23 cellular contexts compared by ENCODE assay signal in genomic region chr7:73872056-73872908, GRCh38. TPM values are rescaled to one million over a fixed set of nuclear protein-coding genes. Genes with fewer than 3 reads are reported as not detected.
"Had no signal": no experiment of that assay in that cellular context is flagged by ENCODE, and none has a peak within 500 bp of the region (broad histone marks: within the 10 kb centered on the region; RNA-seq: fewer than 3 reads in every experiment).

No MANE protein-coding gene starts in this region.

- H3K27me3 ChIP-seq: cardiac muscle cell, esophagus muscularis mucosa, pancreas, transverse colon had no signal

- H3K9me3 ChIP-seq: esophagus muscularis mucosa, pancreas, transverse colon had no signal

- H3K4me3 Mint-ChIP-seq: activated naive CD8-positive, alpha-beta T cell treated with anti-CD3 and anti-CD28 coated beads, Interleukin-2, amount 10 ng/mL, durations not matched to agents 7 days and 5 days; neural crest cell had no signal

- H3K4me3 ChIP-seq: cardiac muscle cell, esophagus muscularis mucosa, pancreas, transverse colon had no signal

- H3K27me3 Mint-ChIP-seq: activated naive CD8-positive, alpha-beta T cell treated with anti-CD3 and anti-CD28 coated beads, Interleukin-2, amount 10 ng/mL, durations not matched to agents 7 days and 5 days had no signal

- H3K27ac ChIP-seq: cardiac muscle cell, pancreas, transverse colon had no signal

- H3K36me3 ChIP-seq: cardiac muscle cell, esophagus muscularis mucosa, pancreas, transverse colon had no signal

- H3K36me3 Mint-ChIP-seq: activated naive CD8-positive, alpha-beta T cell treated with anti-CD3 and anti-CD28 coated beads, Interleukin-2, amount 10 ng/mL, durations not matched to agents 7 days and 5 days had no signal

- H3K4me1 ChIP-seq: pancreas had no signal

- H3K27ac Mint-ChIP-seq: activated naive CD8-positive, alpha-beta T cell treated with anti-CD3 and anti-CD28 coated beads, Interleukin-2, amount 10 ng/mL, durations not matched to agents 7 days and 5 days had no signal

- DNase-seq: activated CD4-positive, alpha-beta T cell treated with anti-CD3 and anti-CD28 coated beads for 1 hour; activated CD4-positive, alpha-beta T cell treated with anti-CD3 and anti-CD28 coated beads, Interleukin-2, amount 50 U/mL, for 4 hours; activated naive CD4-positive, alpha-beta T cell; activated naive CD8-positive, alpha-beta T cell treated with anti-CD3 and anti-CD28 coated beads, Interleukin-2, amount 10 ng/mL, durations not matched to agents 7 days and 5 days; activated T-cell treated with anti-CD3 and anti-CD28 coated beads for 4 hours; hippocampal formation; kidney glomerular epithelial cell; stimulated activated naive CD4-positive, alpha-beta T cell; T-helper 1 cell; T1000 had no signal

- H3K4me1 Mint-ChIP-seq: activated naive CD8-positive, alpha-beta T cell treated with anti-CD3 and anti-CD28 coated beads, Interleukin-2, amount 10 ng/mL, durations not matched to agents 7 days and 5 days; neural crest cell had no signal

- H3K9me3 Mint-ChIP-seq: activated naive CD8-positive, alpha-beta T cell treated with anti-CD3 and anti-CD28 coated beads, Interleukin-2, amount 10 ng/mL, durations not matched to agents 7 days and 5 days; neural crest cell had no signal

- ATAC-seq: SK-N-SH treated with all-trans-retinoic acid at 6 μM for 48 hours had no signal

RNA-seq across cellular contexts. Expression of gene TMEM270, which starts 11.3 kb away (rescaled TPM):
- total RNA-seq: activated naive CD8-positive, alpha-beta T cell treated with anti-CD3 and anti-CD28 coated beads, Interleukin-2, amount 10 ng/mL, durations not matched to agents 7 days and 5 days; astrocyte; cardiac muscle cell; esophagus muscularis mucosa; fibroblast of villous mesenchyme; glomerular endothelial cell; lower leg skin; mesenteric fat pad; neural crest cell; renal cortical epithelial cell; subcutaneous adipose tissue; transverse colon had no signal
